In the genomic region with DNA sequence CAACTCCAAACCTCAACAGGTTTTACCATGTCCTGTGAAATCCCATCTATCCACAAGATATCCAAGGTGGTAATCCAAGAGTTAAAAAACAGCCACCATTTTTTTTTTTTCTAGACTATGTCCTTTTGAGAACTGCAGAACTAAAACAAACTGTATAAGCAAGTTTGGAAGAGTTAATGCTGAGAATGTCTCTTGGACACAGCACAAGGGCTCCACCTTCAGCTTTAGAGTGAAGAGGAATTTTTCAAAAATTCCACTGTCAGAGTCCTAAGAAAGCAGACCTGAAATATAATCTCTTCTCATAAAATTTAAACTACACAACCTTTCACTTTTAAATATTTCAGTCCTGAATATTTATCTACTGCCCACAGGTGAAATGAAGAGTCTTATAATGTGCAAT, we compare ENCODE assay signal across 1 cellular context.
TF ChIP-seq lines count a peak whose summit lies in the region.

No MANE protein-coding gene starts in this region.

TF ChIP-seq in HCT116, 20 proteins besides CTCF, POLR2A, EP300 and RAD21 (continued from another document):
- TF ChIP-seq SRF (IDR thresholded peaks at IDR 0.05; ENCODE audit: low read depth) (no peak), ELF1 (IDR thresholded peaks at IDR 0.05; ENCODE audit: borderline replicate concordance, low read depth) (no peak), JUND (IDR thresholded peaks at IDR 0.05) (no peak), ZNF274 (IDR thresholded peaks at IDR 0.05; ENCODE audit: low read depth, low read length) (no peak), EZH2 (IDR thresholded peaks at IDR 0.05) (no peak), EGR1 (IDR thresholded peaks at IDR 0.05; ENCODE audit: low read depth) (no peak), FOSL1 (IDR thresholded peaks at IDR 0.05; ENCODE audit: low read depth) (no peak), CBX3 (IDR thresholded peaks at IDR 0.05; ENCODE audit: low read depth) (no peak), ZFX (IDR thresholded peaks at IDR 0.05) (no peak)
- TF ChIP-seq, protein P1, sequence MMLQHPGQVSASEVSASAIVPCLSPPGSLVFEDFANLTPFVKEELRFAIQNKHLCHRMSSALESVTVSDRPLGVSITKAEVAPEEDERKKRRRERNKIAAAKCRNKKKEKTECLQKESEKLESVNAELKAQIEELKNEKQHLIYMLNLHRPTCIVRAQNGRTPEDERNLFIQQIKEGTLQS (IDR thresholded peaks at IDR 0.05), result no peak
- TF ChIP-seq, protein P2, sequence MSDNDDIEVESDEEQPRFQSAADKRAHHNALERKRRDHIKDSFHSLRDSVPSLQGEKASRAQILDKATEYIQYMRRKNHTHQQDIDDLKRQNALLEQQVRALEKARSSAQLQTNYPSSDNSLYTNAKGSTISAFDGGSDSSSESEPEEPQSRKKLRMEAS (IDR thresholded peaks at IDR 0.05), result no peak
